ENCODE assay signal across 23 cellular contexts in the genomic region with DNA sequence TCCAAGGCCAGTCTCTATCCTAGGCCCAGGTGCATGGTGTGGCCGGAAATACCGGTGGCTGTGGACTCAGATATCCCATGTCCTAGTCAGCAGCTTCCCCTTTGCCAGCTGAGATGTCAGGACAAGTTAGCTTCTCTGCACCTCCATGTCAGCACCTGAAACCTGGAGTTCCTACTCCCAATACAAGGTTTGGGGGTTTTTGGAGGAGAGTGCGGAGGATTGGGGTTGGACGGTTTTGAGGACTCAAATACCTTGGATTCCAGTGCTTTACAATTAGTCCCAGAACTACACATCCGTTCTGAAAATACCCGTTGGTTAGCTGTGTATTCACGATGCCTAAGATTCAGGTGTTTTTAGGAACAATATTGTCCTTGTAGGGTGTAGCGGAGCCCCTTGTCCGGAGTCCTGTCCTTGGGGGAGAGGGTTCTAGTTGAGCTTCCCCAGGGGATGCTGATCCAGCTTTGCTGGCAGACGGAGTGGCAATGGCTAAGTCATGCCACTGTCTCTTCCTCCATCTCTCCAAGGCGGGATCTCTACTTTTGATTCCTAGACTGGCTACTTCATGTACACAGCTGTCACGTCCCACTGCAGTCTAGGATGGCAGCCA. TPM values are rescaled to one million over a fixed set of nuclear protein-coding genes. Genes with fewer than 3 reads are reported as not detected.
DNase-seq lines count a peak whose midpoint lies in the region; ATAC-seq, FAIRE-seq and TF ChIP-seq lines count a peak whose summit lies in the region.
"Had no signal": no experiment of that assay in that cellular context is flagged by ENCODE, and none has a peak within 500 bp of the region (broad histone marks: within the 10 kb centered on the region; RNA-seq: fewer than 3 reads in every experiment).

No MANE protein-coding gene starts in this region.

- TF ChIP-seq CTCF in bronchial epithelial cell (IDR thresholded peaks at IDR 0.05; ENCODE audit: insufficient read depth, low read length, severe bottlenecking): no peak
- TF ChIP-seq CTCF in WERI-Rb-1 (IDR thresholded peaks at IDR 0.05; ENCODE audit: low read depth, low read length): no peak

- H3K27me3 ChIP-seq in bronchial epithelial cell (ENCODE audit: control insufficient read depth, insufficient read depth, low read length) (no peaks in the 10 kb centered on the region), WERI-Rb-1 (ENCODE audit: insufficient read depth, low read depth, severe bottlenecking) (no peaks in the 10 kb centered on the region)
- H3K27me3 ChIP-seq: BLaER1, heart left ventricle had no signal

- DNase-seq in activated naive CD8-positive, alpha-beta T cell treated with anti-CD3 and anti-CD28 coated beads for 36 hours: no peak
- DNase-seq in activated naive CD8-positive, alpha-beta T cell treated with anti-CD3 and anti-CD28 coated beads, Interleukin-2, amount 50 U/mL, for 24 hours: no peak
- DNase-seq in bronchial epithelial cell (ENCODE audit: low read depth): peak; percentile 28
- DNase-seq in stimulated activated effector memory CD8-positive, alpha-beta T cell treated with anti-CD3 and anti-CD28 coated beads, Interleukin-12 subunit alpha, Interleukin-12 subunit beta, amount 100 ng/mL, for 72 hours (ENCODE audit: low spot score in 2 of 2): no peak
- DNase-seq in cerebellar nuclear complex (lab: John Stamatoyannopoulos, UW): no peak
- no peak for DNase-seq in WERI-Rb-1
- DNase-seq: activated CD4-positive, alpha-beta memory T cell treated with anti-CD3 and anti-CD28 coated beads, Interleukin-2, amount 10 ng/mL, durations not matched to agents 7 days and 5 days; activated naive CD4-positive, alpha-beta T cell treated with Interleukin-2 at 50 U/mL for 16 hours; activated T-cell treated with anti-CD3 and anti-CD28 coated beads, Interleukin-2, amount 50 U/mL, for 1 hour; aorta; heart left ventricle; left ventricle myocardium superior; NCI-H2081; NCI-H446 treated with DMSO at 0.1 percent for 48 hours; NK-92 treated with Interleukin-12 subunit alpha and Interleukin-12 subunit beta, amount 100 ng/mL, for 24 hours had no signal

- H3K27ac Mint-ChIP-seq in activated naive CD8-positive, alpha-beta T cell treated with anti-CD3 and anti-CD28 coated beads for 36 hours: peak overlapping the region; percentile 2
- H3K27ac Mint-ChIP-seq in activated naive CD8-positive, alpha-beta T cell treated with anti-CD3 and anti-CD28 coated beads, Interleukin-2, amount 50 U/mL, for 24 hours: no peak overlapping the region
- peak overlapping the region in 2 of 3 donors; percentile 32 to 62 for H3K27ac Mint-ChIP-seq in IgD-negative memory B cell
- peak overlapping the region; percentile 69 for H3K27ac Mint-ChIP-seq in stimulated activated effector memory CD8-positive, alpha-beta T cell treated with anti-CD3 and anti-CD28 coated beads, Interleukin-12 subunit alpha, Interleukin-12 subunit beta, amount 100 ng/mL, for 72 hours
- H3K27ac Mint-ChIP-seq: activated CD4-positive, alpha-beta memory T cell treated with anti-CD3 and anti-CD28 coated beads, Interleukin-2, amount 10 ng/mL, durations not matched to agents 7 days and 5 days; nephron had no signal

- H3K36me3 ChIP-seq in bronchial epithelial cell (ENCODE audit: control insufficient read depth, insufficient read depth, low read length) (peaks cover 2% of the 10 kb centered on the region), WERI-Rb-1 (peaks cover 27% of the 10 kb centered on the region)

- H3K27me3 Mint-ChIP-seq in activated naive CD8-positive, alpha-beta T cell treated with anti-CD3 and anti-CD28 coated beads for 36 hours: no peaks in the 10 kb centered on the region
- H3K27me3 Mint-ChIP-seq in activated naive CD8-positive, alpha-beta T cell treated with anti-CD3 and anti-CD28 coated beads, Interleukin-2, amount 50 U/mL, for 24 hours: no peaks in the 10 kb centered on the region
- H3K27me3 Mint-ChIP-seq in IgD-negative memory B cell: no peaks in the 10 kb centered on the region
- H3K27me3 Mint-ChIP-seq: activated CD4-positive, alpha-beta memory T cell treated with anti-CD3 and anti-CD28 coated beads, Interleukin-2, amount 10 ng/mL, durations not matched to agents 7 days and 5 days; central memory CD8-positive, alpha-beta T cell had no signal

- ATAC-seq in activated naive CD8-positive, alpha-beta T cell treated with anti-CD3 and anti-CD28 coated beads, Interleukin-2, amount 50 U/mL, for 24 hours: no peak
- ATAC-seq in stimulated activated effector memory CD8-positive, alpha-beta T cell treated with anti-CD3 and anti-CD28 coated beads, Interleukin-12 subunit alpha, Interleukin-12 subunit beta, amount 100 ng/mL, for 72 hours: peak; percentile 11
- ATAC-seq in HG02763 (IDR thresholded peaks at IDR 0.05; ENCODE audit: unreplicated experiment): no peak
- ATAC-seq: heart left ventricle, left ventricle myocardium superior, sciatic nerve had no signal

- H3K9me3 Mint-ChIP-seq in activated naive CD8-positive, alpha-beta T cell treated with anti-CD3 and anti-CD28 coated beads for 36 hours: peaks cover 2% of the 10 kb centered on the region
- H3K9me3 Mint-ChIP-seq in activated naive CD8-positive, alpha-beta T cell treated with anti-CD3 and anti-CD28 coated beads, Interleukin-2, amount 50 U/mL, for 24 hours: no peaks in the 10 kb centered on the region
- H3K9me3 Mint-ChIP-seq in IgD-negative memory B cell: no peaks in the 10 kb centered on the region
- H3K9me3 Mint-ChIP-seq in stimulated activated effector memory CD8-positive, alpha-beta T cell treated with anti-CD3 and anti-CD28 coated beads, Interleukin-12 subunit alpha, Interleukin-12 subunit beta, amount 100 ng/mL, for 72 hours: no peaks in the 10 kb centered on the region
- H3K9me3 Mint-ChIP-seq: activated CD4-positive, alpha-beta memory T cell treated with anti-CD3 and anti-CD28 coated beads, Interleukin-2, amount 10 ng/mL, durations not matched to agents 7 days and 5 days; central memory CD8-positive, alpha-beta T cell; nephron had no signal

- no peak overlapping the region for H3K27ac ChIP-seq in WERI-Rb-1
- H3K27ac ChIP-seq: BLaER1, heart left ventricle had no signal

- no peak overlapping the region for H3K4me3 Mint-ChIP-seq in activated naive CD8-positive, alpha-beta T cell treated with anti-CD3 and anti-CD28 coated beads for 36 hours
- no peak overlapping the region for H3K4me3 Mint-ChIP-seq in activated naive CD8-positive, alpha-beta T cell treated with anti-CD3 and anti-CD28 coated beads, Interleukin-2, amount 50 U/mL, for 24 hours
- no peak overlapping the region for H3K4me3 Mint-ChIP-seq in IgD-negative memory B cell
- no peak overlapping the region for H3K4me3 Mint-ChIP-seq in stimulated activated effector memory CD8-positive, alpha-beta T cell treated with anti-CD3 and anti-CD28 coated beads, Interleukin-12 subunit alpha, Interleukin-12 subunit beta, amount 100 ng/mL, for 72 hours
- H3K4me3 Mint-ChIP-seq: activated CD4-positive, alpha-beta memory T cell treated with anti-CD3 and anti-CD28 coated beads, Interleukin-2, amount 10 ng/mL, durations not matched to agents 7 days and 5 days; central memory CD8-positive, alpha-beta T cell; nephron had no signal

- no peak overlapping the region for H3K4me3 ChIP-seq in bronchial epithelial cell (ENCODE audit: low read depth, low read length)
- H3K4me3 ChIP-seq in WERI-Rb-1 (ENCODE audit: low read depth, low read length): no peak overlapping the region
- H3K4me3 ChIP-seq: BLaER1, heart left ventricle had no signal

- H3K4me1 Mint-ChIP-seq in activated naive CD8-positive, alpha-beta T cell treated with anti-CD3 and anti-CD28 coated beads for 36 hours: no peaks in the 10 kb centered on the region
- H3K4me1 Mint-ChIP-seq in activated naive CD8-positive, alpha-beta T cell treated with anti-CD3 and anti-CD28 coated beads, Interleukin-2, amount 50 U/mL, for 24 hours: peaks cover under 1% of the 10 kb centered on the region
- peaks cover 4 to 6% (median 5%) of the 10 kb centered on the region in 3 donors for H3K4me1 Mint-ChIP-seq in IgD-negative memory B cell
- H3K4me1 Mint-ChIP-seq in stimulated activated effector memory CD8-positive, alpha-beta T cell treated with anti-CD3 and anti-CD28 coated beads, Interleukin-12 subunit alpha, Interleukin-12 subunit beta, amount 100 ng/mL, for 72 hours: peaks cover 2% of the 10 kb centered on the region
- H3K4me1 Mint-ChIP-seq: activated CD4-positive, alpha-beta memory T cell treated with anti-CD3 and anti-CD28 coated beads, Interleukin-2, amount 10 ng/mL, durations not matched to agents 7 days and 5 days; central memory CD8-positive, alpha-beta T cell; nephron had no signal

- H3K36me3 Mint-ChIP-seq in activated naive CD8-positive, alpha-beta T cell treated with anti-CD3 and anti-CD28 coated beads for 36 hours: peaks cover 28% of the 10 kb centered on the region
- peaks cover 32% of the 10 kb centered on the region for H3K36me3 Mint-ChIP-seq in activated naive CD8-positive, alpha-beta T cell treated with anti-CD3 and anti-CD28 coated beads, Interleukin-2, amount 50 U/mL, for 24 hours (ENCODE audit: low read depth)
- peaks cover 4% of the 10 kb centered on the region for H3K36me3 Mint-ChIP-seq in IgD-negative memory B cell
- peaks cover 64% of the 10 kb centered on the region for H3K36me3 Mint-ChIP-seq in stimulated activated effector memory CD8-positive, alpha-beta T cell treated with anti-CD3 and anti-CD28 coated beads, Interleukin-12 subunit alpha, Interleukin-12 subunit beta, amount 100 ng/mL, for 72 hours

- no peak for FAIRE-seq in bronchial epithelial cell (lab: Jason Lieb, UNC)
- FAIRE-seq: D721Med, RCC 7860 had no signal

- H3K9me3 ChIP-seq in WERI-Rb-1 (ENCODE audit: severe bottlenecking): no peaks in the 10 kb centered on the region
- H3K9me3 ChIP-seq: heart left ventricle had no signal

RNA-seq across cellular contexts. Expression of gene ADNP, which starts 45.0 kb away (rescaled TPM):
- 10 to 100 TPM; 73.0 to 80.7 TPM for total RNA-seq in activated naive CD8-positive, alpha-beta T cell treated with anti-CD3 and anti-CD28 coated beads for 36 hours
- polyA plus RNA-seq in IgD-negative memory B cell: 10.3 TPM
- total RNA-seq in bronchial epithelial cell: 22.5 and 28.2 TPM in 2 replicates
